In genomic region chr5:69166686-69167487, GRCh38 we compare ENCODE assay signal across 8 cellular contexts. TPM values are rescaled to one million over a fixed set of nuclear protein-coding genes. Genes with fewer than 3 reads are reported as not detected.
DNase-seq lines count a peak whose midpoint lies in the region; FAIRE-seq and TF ChIP-seq lines count a peak whose summit lies in the region.

Gene CCNB1 (plus strand): TSS chr5:69167150. CDS start chr5:69167263, 113 bp downstream.

- H3K27me3 ChIP-seq in MM.1S (replicated peaks; ENCODE audit: insufficient read depth, low read length): no peaks in the 10 kb centered on the region

- no peaks in the 10 kb centered on the region for H3K9me2 ChIP-seq in MM.1S (replicated peaks; ENCODE audit: insufficient read depth, low read length)

- H3K4me3 ChIP-seq in MM.1S (ENCODE audit: low read length): peak within 1 kb of the TSS; percentile 83
- H3K4me3 ChIP-seq in fibroblast of the aortic adventitia (ENCODE audit: low read depth, low read length): peak within 1 kb of the TSS; percentile 90

- H3K27ac Mint-ChIP-seq in nephron progenitor cell: peak within 1 kb of the TSS; percentile 97
- peak within 1 kb of the TSS; percentile 82 for H3K27ac Mint-ChIP-seq in stimulated activated naive CD8-positive, alpha-beta T cell treated with anti-CD3 and anti-CD28 coated beads, Interleukin-15, Interleukin-2, amounts not matched to agents 100 ng/mL and 50 ng/mL, for 24 hours

- H3K9me3 Mint-ChIP-seq in nephron progenitor cell: peaks cover 13% of the 10 kb centered on the region
- no peaks in the 10 kb centered on the region for H3K9me3 Mint-ChIP-seq in stimulated activated naive CD8-positive, alpha-beta T cell treated with anti-CD3 and anti-CD28 coated beads, Interleukin-15, Interleukin-2, amounts not matched to agents 100 ng/mL and 50 ng/mL, for 24 hours

- peaks cover 9% of the 10 kb centered on the region; the same call in 1 of the 2 replicates for H3K36me3 ChIP-seq in MM.1S (replicated peaks; ENCODE audit: insufficient read depth, low read length)

- peaks cover 44% of the 10 kb centered on the region for H3K79me2 ChIP-seq in MM.1S (ENCODE audit: low read length)

- no peaks in the 10 kb centered on the region for H3K9me3 ChIP-seq in MM.1S (replicated peaks; ENCODE audit: insufficient read depth, low read length)

- peak; percentile 97 for DNase-seq in HCEC 1CT
- peak; percentile 99 for DNase-seq in MM.1S
- DNase-seq in SHP77 treated with DMSO at 0.1 percent for 48 hours (lab: John Stamatoyannopoulos, UW): peak; percentile 96
- peak; percentile 96 for DNase-seq in activated effector memory CD4-positive, alpha-beta T cell treated with Interleukin-2 at 50 U/mL for 16 hours
- peak; percentile 92 for DNase-seq in fibroblast of the aortic adventitia (ENCODE audit: low read depth)
- peak; percentile 97 for DNase-seq in nephron progenitor cell

- H3K27me3 Mint-ChIP-seq in nephron progenitor cell (ENCODE audit: low read depth, poor library complexity): peaks cover 6% of the 10 kb centered on the region
- no peaks in the 10 kb centered on the region for H3K27me3 Mint-ChIP-seq in stimulated activated naive CD8-positive, alpha-beta T cell treated with anti-CD3 and anti-CD28 coated beads, Interleukin-15, Interleukin-2, amounts not matched to agents 100 ng/mL and 50 ng/mL, for 24 hours

- peak within 1 kb of the TSS; percentile 89 for H2AFZ ChIP-seq in MM.1S (ENCODE audit: low read length)

- TF ChIP-seq CTCF in MM.1S (IDR thresholded peaks at IDR 0.05; ENCODE audit: low read length) (0 out of 2 replicates have a peak, but pooled peaks have one; percentile 3), fibroblast of the aortic adventitia (IDR thresholded peaks at IDR 0.05; ENCODE audit: insufficient read depth, low read length) (no peak), nephron progenitor cell (IDR thresholded peaks at IDR 0.05) (no peak)

- H3K4me1 ChIP-seq in MM.1S (ENCODE audit: low read length): peaks cover 11% of the 10 kb centered on the region

- H3K27ac ChIP-seq in MM.1S (ENCODE audit: low read length): peak within 1 kb of the TSS; percentile 67

- H3K4me3 Mint-ChIP-seq in nephron progenitor cell: peak within 1 kb of the TSS; percentile 96
- H3K4me3 Mint-ChIP-seq in stimulated activated naive CD8-positive, alpha-beta T cell treated with anti-CD3 and anti-CD28 coated beads, Interleukin-15, Interleukin-2, amounts not matched to agents 100 ng/mL and 50 ng/mL, for 24 hours: peak within 1 kb of the TSS; percentile 93

- H4K20me1 ChIP-seq in MM.1S (ENCODE audit: insufficient read depth, low read length): no peaks in the 10 kb centered on the region

- peaks cover 5% of the 10 kb centered on the region for H3F3A ChIP-seq in MM.1S (ENCODE audit: insufficient read depth, low read length)

- peaks cover 40% of the 10 kb centered on the region for H3K4me1 Mint-ChIP-seq in nephron progenitor cell
- peaks cover 36% of the 10 kb centered on the region for H3K4me1 Mint-ChIP-seq in stimulated activated naive CD8-positive, alpha-beta T cell treated with anti-CD3 and anti-CD28 coated beads, Interleukin-15, Interleukin-2, amounts not matched to agents 100 ng/mL and 50 ng/mL, for 24 hours (ENCODE audit: low read depth)

- peak; percentile 98 for FAIRE-seq in G401.6 (lab: Jason Lieb, UNC)

- peak within 1 kb of the TSS; percentile 81 for H3K4me2 ChIP-seq in MM.1S (ENCODE audit: low read depth, low read length)

- peaks cover 35% of the 10 kb centered on the region for H3K36me3 Mint-ChIP-seq in nephron progenitor cell (ENCODE audit: low read depth)
- H3K36me3 Mint-ChIP-seq in stimulated activated naive CD8-positive, alpha-beta T cell treated with anti-CD3 and anti-CD28 coated beads, Interleukin-15, Interleukin-2, amounts not matched to agents 100 ng/mL and 50 ng/mL, for 24 hours (ENCODE audit: low read depth): peaks cover 45% of the 10 kb centered on the region

- H3K9ac ChIP-seq in MM.1S (ENCODE audit: low read length): peak within 1 kb of the TSS; percentile 78

RNA-seq across cellular contexts. Expression of gene CCNB1, which starts in this region (rescaled TPM):
- 16.4 and 51.7 TPM in 2 replicates for total RNA-seq in fibroblast of the aortic adventitia (ENCODE audit: low replicate concordance)

Comparison
In these comparisons a context has a peak if more than half of its experiments do, and no peak if none do; other contexts are left out.
1. Peak in every context shown above with its lines: DNase-seq, H3K4me3 ChIP-seq and H3K27ac ChIP-seq.